23 cellular contexts compared by ENCODE assay signal in genomic region chr3:153356908-153357307, GRCh38.
"Had no signal": no experiment of that assay in that cellular context is flagged by ENCODE, and none has a peak within 500 bp of the region (broad histone marks: within the 10 kb centered on the region; RNA-seq: fewer than 3 reads in every experiment).

No MANE protein-coding gene starts in this region.

- H3K27me3 ChIP-seq: dorsolateral prefrontal cortex, esophagus muscularis mucosa, neutrophil, right lobe of liver, spleen, transverse colon had no signal

- H3K4me1 ChIP-seq: psoas muscle, right lobe of liver, spleen, transverse colon had no signal

- H3K9me3 ChIP-seq: esophagus muscularis mucosa, neutrophil, psoas muscle, right lobe of liver, thoracic aorta, transverse colon had no signal

- H3K27ac ChIP-seq: dorsolateral prefrontal cortex, epithelial cell of prostate, esophagus muscularis mucosa, neutrophil, psoas muscle, right lobe of liver, spleen, thoracic aorta, transverse colon had no signal

- H3K36me3 ChIP-seq: esophagus muscularis mucosa, neutrophil, right lobe of liver, spleen, thoracic aorta, transverse colon had no signal

- H3K4me3 ChIP-seq: dorsolateral prefrontal cortex, esophagus muscularis mucosa, lung, psoas muscle, right lobe of liver, spleen, thoracic aorta, transverse colon had no signal

- DNase-seq: cortex of kidney; dorsolateral prefrontal cortex; effector memory CD4-positive, alpha-beta T cell; foreskin fibroblast; head of caudate nucleus; left colon; left ventricle myocardium superior; mesenchymal stem cell; naive B cell; nephron progenitor cell; psoas muscle; retina; right lobe of liver; spleen; stimulated activated CD4-positive, alpha-beta T cell treated with anti-CD3 and anti-CD28 coated beads, Interleukin-15, amount 100 ng/mL, for 24 hours; stimulated activated CD4-positive, alpha-beta T cell treated with anti-CD3 and anti-CD28 coated beads, Interleukin-1b, Interleukin-23, amount 100 ng/mL, for 48 hours; stimulated activated CD4-positive, alpha-beta T cell treated with anti-CD3 and anti-CD28 coated beads, Interleukin-4, amount 100 ng/mL, for 24 hours; transverse colon had no signal
